11 cellular contexts compared by ENCODE assay signal in the genomic region with DNA sequence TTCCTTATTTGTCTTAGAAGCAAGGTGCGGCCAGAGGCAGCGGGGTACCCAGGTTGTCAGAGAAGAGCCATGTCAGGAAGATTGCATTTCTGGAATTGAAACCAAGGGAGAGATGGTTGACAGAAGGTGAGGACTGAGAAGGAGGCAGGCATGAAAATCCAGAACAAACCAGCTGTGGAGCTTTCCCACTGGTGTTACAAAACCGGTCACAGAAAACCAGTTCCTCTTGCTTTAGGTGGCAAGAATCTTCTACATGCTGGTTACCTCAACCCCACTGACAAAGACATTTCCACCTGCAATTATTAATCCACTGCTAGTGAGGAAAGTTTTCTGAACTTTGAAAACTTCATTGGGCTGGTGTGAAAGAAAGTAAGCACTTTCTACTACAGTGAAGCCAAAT.
DNase-seq lines count a peak whose midpoint lies in the region; ATAC-seq and TF ChIP-seq lines count a peak whose summit lies in the region.
"Had no signal": no experiment of that assay in that cellular context is flagged by ENCODE, and none has a peak within 500 bp of the region (broad histone marks: within the 10 kb centered on the region; RNA-seq: fewer than 3 reads in every experiment).

No MANE protein-coding gene starts in this region.

- DNase-seq in HL-60 (ENCODE audit: low read depth in 1 of 2, low spot score in 1 of 2) = peak in 1 of 2 experiments; percentile 87
- DNase-seq in lower lobe of right lung = no peak
- no peak for DNase-seq in chondrocyte (ENCODE audit: low spot score)
- DNase-seq in NCI-H526 treated with DMSO at 0.1 percent for 48 hours (lab: John Stamatoyannopoulos, UW) = no peak
- no peak for DNase-seq in coronary artery (ENCODE audit: low spot score)
- no peak for DNase-seq in T-helper 2 cell
- DNase-seq: activated T-cell treated with anti-CD3 and anti-CD28 coated beads, Interleukin-2, amount 50 U/mL, for 48 hours; central memory CD4-positive, alpha-beta T cell; natural killer cell had no signal

- no peak for ATAC-seq in activated T-helper 17 cell treated with anti-CD3 and anti-CD28 coated beads, Interleukin-2, amount 50 U/mL, for 72 hours (replicated peaks)
- ATAC-seq in lower lobe of right lung = no peak
- ATAC-seq: natural killer cell had no signal

- H3K27ac Mint-ChIP-seq in activated T-helper 17 cell treated with anti-CD3 and anti-CD28 coated beads, Interleukin-2, amount 50 U/mL, for 72 hours = peak overlapping the region; percentile 68
- no peak overlapping the region for H3K27ac Mint-ChIP-seq in chondrocyte (ENCODE audit: unreplicated experiment)

- H3K4me1 ChIP-seq in BLaER1 treated with 17β-estradiol and CSF1 and Interleukin-3, amounts not matched to agents 10 nM and 100 nM = peaks cover 14 to 97% (median 30%) of the 10 kb centered on the region in 10 experiments
- peaks cover 39% of the 10 kb centered on the region for H3K4me1 ChIP-seq in lower lobe of right lung

- no peak overlapping the region for H3K9ac ChIP-seq in BLaER1 treated with 17β-estradiol and CSF1 and Interleukin-3, amounts not matched to agents 10 nM and 100 nM

- no peaks in the 10 kb centered on the region for H3K27me3 Mint-ChIP-seq in activated T-helper 17 cell treated with anti-CD3 and anti-CD28 coated beads, Interleukin-2, amount 50 U/mL, for 72 hours
- no peaks in the 10 kb centered on the region for H3K27me3 Mint-ChIP-seq in chondrocyte (ENCODE audit: low read depth)

- no peak for TF ChIP-seq CTCF in HL-60 (IDR thresholded peaks at IDR 0.05; ENCODE audit: insufficient read depth, low read length)
- no peak for TF ChIP-seq CTCF in lower lobe of right lung (IDR thresholded peaks at IDR 0.05)
- TF ChIP-seq CTCF in chondrocyte (IDR thresholded peaks at IDR 0.05) = no peak
- TF ChIP-seq CTCF in coronary artery (IDR thresholded peaks at IDR 0.05) = no peak

- no peak overlapping the region for H3K4me3 ChIP-seq in BLaER1 treated with 17β-estradiol and CSF1 and Interleukin-3, amounts not matched to agents 10 nM and 100 nM
- H3K4me3 ChIP-seq in HL-60 (replicated peaks; ENCODE audit: insufficient read depth, low read length) (no peak overlapping the region), lower lobe of right lung (no peak overlapping the region), coronary artery (no peak overlapping the region)

- H3K9me3 Mint-ChIP-seq in activated T-helper 17 cell treated with anti-CD3 and anti-CD28 coated beads, Interleukin-2, amount 50 U/mL, for 72 hours = no peaks in the 10 kb centered on the region
- H3K9me3 Mint-ChIP-seq in chondrocyte (ENCODE audit: low read depth) = no peaks in the 10 kb centered on the region

- H3K36me3 ChIP-seq in BLaER1 treated with 17β-estradiol and CSF1 and Interleukin-3, amounts not matched to agents 10 nM and 100 nM = no peaks in the 10 kb centered on the region
- no peaks in the 10 kb centered on the region for H3K36me3 ChIP-seq in lower lobe of right lung

- peak overlapping the region in 2 of 11 experiments; percentile 21 to 52; a peak in 3 of 22 replicates for H3K27ac ChIP-seq in BLaER1 treated with 17β-estradiol and CSF1 and Interleukin-3, amounts not matched to agents 10 nM and 100 nM
- peak overlapping the region; percentile 79 for H3K27ac ChIP-seq in HL-60 (replicated peaks)
- H3K27ac ChIP-seq in lower lobe of right lung = peak overlapping the region; percentile 64
- H3K27ac ChIP-seq in coronary artery = peak overlapping the region in 1 of 2 donors; percentile 46

- H3K4me1 Mint-ChIP-seq in activated T-helper 17 cell treated with anti-CD3 and anti-CD28 coated beads, Interleukin-2, amount 50 U/mL, for 72 hours = peaks cover 33% of the 10 kb centered on the region
- H3K4me1 Mint-ChIP-seq in chondrocyte (ENCODE audit: low read depth) = peaks cover 14% of the 10 kb centered on the region

- H3K36me3 Mint-ChIP-seq in activated T-helper 17 cell treated with anti-CD3 and anti-CD28 coated beads, Interleukin-2, amount 50 U/mL, for 72 hours (ENCODE audit: low read depth) = no peaks in the 10 kb centered on the region
- no peaks in the 10 kb centered on the region for H3K36me3 Mint-ChIP-seq in chondrocyte (ENCODE audit: low read depth)
- H3K36me3 Mint-ChIP-seq: natural killer cell had no signal

- peak overlapping the region; percentile 46 for H3K4me3 Mint-ChIP-seq in activated T-helper 17 cell treated with anti-CD3 and anti-CD28 coated beads, Interleukin-2, amount 50 U/mL, for 72 hours
- H3K4me3 Mint-ChIP-seq in chondrocyte (ENCODE audit: unreplicated experiment) = no peak overlapping the region

- H3K27me3 ChIP-seq in BLaER1 treated with 17β-estradiol and CSF1 and Interleukin-3, amounts not matched to agents 10 nM and 100 nM = no peaks in the 10 kb centered on the region
- H3K27me3 ChIP-seq in HL-60 (ENCODE audit: insufficient read depth, poor library complexity, severe bottlenecking) (no peaks in the 10 kb centered on the region), lower lobe of right lung (ENCODE audit: low read depth) (no peaks in the 10 kb centered on the region)

- intact Hi-C loops in lower lobe of right lung (cut with DNase I) = no loop called here

- peak overlapping the region in 6 of 11 experiments; percentile 1 to 93 (median 22); a peak in 6 of 22 replicates for H3K4me2 ChIP-seq in BLaER1 treated with 17β-estradiol and CSF1 and Interleukin-3, amounts not matched to agents 10 nM and 100 nM

- no peaks in the 10 kb centered on the region for H3K9me3 ChIP-seq in BLaER1 treated with 17β-estradiol and CSF1 and Interleukin-3, amounts not matched to agents 10 nM and 100 nM (replicated peaks in 1 of 11)
- no peaks in the 10 kb centered on the region for H3K9me3 ChIP-seq in lower lobe of right lung

- H4K20me1 ChIP-seq in BLaER1 treated with 17β-estradiol and CSF1 and Interleukin-3, amounts not matched to agents 10 nM and 100 nM = no peaks in the 10 kb centered on the region
